26 cellular contexts compared by ENCODE assay signal in the genomic region with DNA sequence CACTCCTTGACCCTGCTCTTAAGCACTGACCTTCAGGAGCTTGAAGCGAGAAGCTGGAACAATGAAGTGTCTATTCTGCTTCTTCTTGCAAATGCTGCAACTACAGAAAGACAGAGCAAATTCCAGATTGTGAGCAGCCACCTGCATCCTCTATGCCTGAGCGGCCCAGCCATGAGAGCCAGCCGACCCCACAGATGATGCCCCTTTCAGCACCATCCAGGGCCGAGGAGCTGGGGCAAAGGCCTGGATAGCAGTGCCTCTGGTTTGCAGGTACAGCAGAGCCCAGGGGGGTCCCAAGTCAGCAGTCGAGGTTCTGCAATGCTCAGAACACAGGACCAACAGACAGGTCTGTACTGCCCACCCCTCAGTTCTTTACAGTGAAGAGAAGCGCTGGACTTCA.
"Had no signal": no experiment of that assay in that cellular context is flagged by ENCODE, and none has a peak within 500 bp of the region (broad histone marks: within the 10 kb centered on the region; RNA-seq: fewer than 3 reads in every experiment).

No MANE protein-coding gene starts in this region.

- DNase-seq: cerebellar nuclear complex; cortex of kidney; effector memory CD8-positive, alpha-beta T cell; erythroblast; esophagus squamous epithelium; foreskin melanocyte; hypothalamus; immature natural killer cell; islet precursor cell; kidney glomerular epithelial cell; left colon; left ventricle myocardium superior; lower lobe of right lung; naive thymus-derived CD8-positive, alpha-beta T cell; spleen; stimulated activated CD4-positive, alpha-beta T cell treated with anti-CD3 and anti-CD28 coated beads, Interleukin-15, amount 100 ng/mL, for 24 hours; stimulated activated CD4-positive, alpha-beta T cell treated with anti-CD3 and anti-CD28 coated beads, Interleukin-2, amount 100 ng/mL, for 48 hours; stimulated activated naive CD4-positive, alpha-beta T cell; stimulated activated naive CD8-positive, alpha-beta T cell treated with anti-CD3 and anti-CD28 coated beads, Interleukin-15, amount 100 ng/mL, for 72 hours had no signal

- H3K9ac ChIP-seq: parathyroid adenoma had no signal

- FAIRE-seq: endometrium, urothelium cell line had no signal

- H3K4me1 ChIP-seq: parathyroid adenoma, prostate gland had no signal

- H3K27me3 ChIP-seq: right atrium auricular region had no signal

- H3K79me2 ChIP-seq: parathyroid adenoma had no signal

- H3K9me3 ChIP-seq: esophagus squamous epithelium, lower lobe of right lung, prostate gland, right atrium auricular region, spleen, suprapubic skin had no signal

- H3K27ac ChIP-seq: esophagus squamous epithelium, lower lobe of right lung, parathyroid adenoma, prostate gland, right atrium auricular region, skin epidermis, spleen, suprapubic skin had no signal

- H3K4me3 ChIP-seq: esophagus squamous epithelium, lower lobe of right lung, prostate gland, right atrium auricular region, skin epidermis, spleen, suprapubic skin had no signal

- H2AFZ ChIP-seq: parathyroid adenoma had no signal

- H3K36me3 ChIP-seq: prostate gland had no signal
